In genomic region chr9:34985311-34985899, GRCh38 we compare ENCODE assay signal across 8 cellular contexts. TPM values are rescaled to one million over a fixed set of nuclear protein-coding genes. Genes with fewer than 3 reads are reported as not detected.
DNase-seq lines count a peak whose midpoint lies in the region; FAIRE-seq and TF ChIP-seq lines count a peak whose summit lies in the region.

No MANE protein-coding gene starts in this region.

- DNase-seq in EH (ENCODE audit: low read depth) (peak; percentile 61), KBM-7 (peak; percentile 80), SKM-1 (lab: John Stamatoyannopoulos, UW; ENCODE audit: unreplicated experiment) (peak; percentile 61), ascending aorta (ENCODE audit: low spot score in 2 of 2) (peak in 1 of 2 donors; percentile 71), islet precursor cell (peak; percentile 82), RCC 7860 (ENCODE audit: low spot score) (no peak), posterior vena cava (ENCODE audit: low spot score) (no peak)
- DNase-seq in stimulated activated CD8-positive, alpha-beta memory T cell treated with anti-CD3 and anti-CD28 coated beads, Interleukin-2, amount 100 ng/mL, for 48 hours (ENCODE audit: low read depth in 2 of 2), result peak; percentile 49 to 61

- H3K4me1 ChIP-seq in ascending aorta, result peaks cover 0 to 21% of the 10 kb centered on the region in 2 donors

- H3K36me3 ChIP-seq in ascending aorta, result no peaks in the 10 kb centered on the region

- no peaks in the 10 kb centered on the region for H3K27me3 ChIP-seq in ascending aorta

- in situ Hi-C loops in KBM-7 (cut with MboI; ENCODE audit: low pct_unique_long_range_greater_than_20kb, low sequenced_read_pairs), result no loop called here

- no peaks in the 10 kb centered on the region for H3K9me3 ChIP-seq in ascending aorta

- intact Hi-C loops in ascending aorta (cut with DNase I), result loop anchor here (1.0 kb wide), 1 partner anchor 86 kb away; no protein-coding TSS in a partner anchor
- intact Hi-C loops in posterior vena cava (cut with DNase I), result loop anchor here in 1 of 2 donors (10.0 kb wide), 1 partner anchor 1899 kb away; no protein-coding TSS in a partner anchor

- no peak overlapping the region for H3K4me3 ChIP-seq in ascending aorta

- no peak for FAIRE-seq in RCC 7860 (lab: Jason Lieb, UNC)

- peak; percentile 62 to 77 (median 68) for TF ChIP-seq CTCF in ascending aorta (IDR thresholded peaks at IDR 0.05)

- H3K27ac ChIP-seq in ascending aorta, result no peak overlapping the region

RNA-seq across cellular contexts. Expression of gene DNAJB5, which starts 4.1 kb away (rescaled TPM):
- total RNA-seq in ascending aorta, result 40.8 TPM
- total RNA-seq in posterior vena cava, result 10 to 100 TPM; 68.7 to 82.2 TPM

RNA-seq across cellular contexts. Expression of gene PHF24, which starts 27.3 kb away (rescaled TPM):
- not detected for total RNA-seq in ascending aorta
- 1 to 10 TPM in 1 of 2 donors, under 1 TPM in 1; 0.93 to 1.0 TPM for total RNA-seq in posterior vena cava

Comparison
In these comparisons a context has a peak if more than half of its experiments do, and no peak if none do; other contexts are left out.
1. DNase-seq: peak in EH (single experiment), KBM-7 (single experiment), SKM-1 (single experiment), islet precursor cell (single experiment) and stimulated activated CD8-positive, alpha-beta memory T cell treated with anti-CD3 and anti-CD28 coated beads, Interleukin-2, amount 100 ng/mL, for 48 hours (2 of 2); none in RCC 7860 (single experiment) and posterior vena cava (single experiment).